In genomic region chr12:106709068-106709511, GRCh38 we compare ENCODE assay signal across 2 cellular contexts.
A peak's percentile ranks its signal among the peaks of the same experiment; 100 is the strongest.
TF ChIP-seq lines count a peak whose summit lies in the region.

No MANE protein-coding gene starts in this region.

TF ChIP-seq in IMR-90, 13 proteins besides CTCF, POLR2A, EP300 and RAD21:
- TF ChIP-seq NFE2L2 (IDR thresholded peaks at IDR 0.05; ENCODE audit: low read depth, low read length): no peak
- TF ChIP-seq FOS (IDR thresholded peaks at IDR 0.05; ENCODE audit: low read depth, low read length): no peak
- TF ChIP-seq BHLHE40 (IDR thresholded peaks at IDR 0.05; ENCODE audit: low read depth, low read length): no peak
- TF ChIP-seq MAFK (IDR thresholded peaks at IDR 0.05; ENCODE audit: low read depth, low read length): no peak
- no peak for TF ChIP-seq ELK1 (IDR thresholded peaks at IDR 0.05; ENCODE audit: borderline replicate concordance, low read depth, low read length)
- TF ChIP-seq CHD1 (IDR thresholded peaks at IDR 0.05; ENCODE audit: low read depth, low read length): no peak
- no peak for TF ChIP-seq CEBPB (IDR thresholded peaks at IDR 0.05; ENCODE audit: low read depth, low read length)
- no peak for TF ChIP-seq RCOR1 (IDR thresholded peaks at IDR 0.05; ENCODE audit: insufficient replicate concordance, low read length)
- TF ChIP-seq RFX5 (IDR thresholded peaks at IDR 0.05; ENCODE audit: low read depth, low read length): no peak
- TF ChIP-seq USF2 (IDR thresholded peaks at IDR 0.05; ENCODE audit: low read depth, low read length): no peak
- TF ChIP-seq MXI1 (IDR thresholded peaks at IDR 0.05; ENCODE audit: borderline replicate concordance, low read depth, low read length): no peak
- no peak for TF ChIP-seq SMC3 (IDR thresholded peaks at IDR 0.05; ENCODE audit: low read depth, low read length)
- TF ChIP-seq MAZ (IDR thresholded peaks at IDR 0.05; ENCODE audit: borderline replicate concordance, low read depth, low read length): no peak
TF ChIP-seq in IMR-90: peak in this region for 0.

TF ChIP-seq in H1, 55 proteins besides CTCF, POLR2A, EP300 and RAD21:
- TF ChIP-seq SP2 (IDR thresholded peaks at IDR 0.05; ENCODE audit: low read length) (no peak), CEBPB (IDR thresholded peaks at IDR 0.05; ENCODE audit: low read depth, low read length) (peak; percentile 50; the same call in 1 of the 2 replicates)
